9 cellular contexts compared by ENCODE assay signal in genomic region chr10:91590142-91590903, GRCh38. TPM values are rescaled to one million over a fixed set of nuclear protein-coding genes. Genes with fewer than 3 reads are reported as not detected.
DNase-seq lines count a peak whose midpoint lies in the region; ATAC-seq, FAIRE-seq and TF ChIP-seq lines count a peak whose summit lies in the region.
"Had no signal": no experiment of that assay in that cellular context is flagged by ENCODE, and none has a peak within 500 bp of the region (broad histone marks: within the 10 kb centered on the region; RNA-seq: fewer than 3 reads in every experiment).

No MANE protein-coding gene starts in this region.

- TF ChIP-seq CTCF in AG09309 (IDR thresholded peaks at IDR 0.05; ENCODE audit: control insufficient read depth, insufficient read depth, low read depth, low read length, missing control alignments): no peak
- TF ChIP-seq CTCF in fibroblast of the aortic adventitia (IDR thresholded peaks at IDR 0.05; ENCODE audit: insufficient read depth, low read length): no peak
- TF ChIP-seq CTCF in pancreas (IDR thresholded peaks at IDR 0.05): no peak

- FAIRE-seq in pancreas (lab: Jason Lieb, UNC): no peak

- H3K4me3 ChIP-seq in AG09309 (ENCODE audit: control insufficient read depth, low read depth, low read length) (no peak overlapping the region), fibroblast of the aortic adventitia (ENCODE audit: low read depth, low read length) (no peak overlapping the region), pancreas (no peak overlapping the region)
- no peak overlapping the region for H3K4me3 ChIP-seq in CD8-positive, alpha-beta memory T cell (ENCODE audit: low read length)

- POLR2A ChIA-PET in CD8-positive, alpha-beta memory T cell (lab: Charles Lee): no interaction called here

- DNase-seq in AG09309 (ENCODE audit: low read depth) (peak; percentile 64), fibroblast of the aortic adventitia (ENCODE audit: low read depth) (peak; percentile 98), pancreas (peak in 5 of 6 donors; percentile 37 to 75 (median 66)), middle frontal gyrus (ENCODE audit: extremely low spot score, low spot score) (no peak), islet precursor cell (no peak)
- DNase-seq in CD8-positive, alpha-beta memory T cell: no peak
- DNase-seq: activated T-cell treated with anti-CD3 and anti-CD28 coated beads, Interleukin-2, amount 50 U/mL, for 48 hours had no signal

- WGBS in pancreas, 2 donors: 7 to 13% methylated on average over 7 of the region's 7 CpGs

- intact Hi-C loops in pancreas (cut with DNase I): loop anchor here in 1 of 3 donors (5.0 kb wide), 2 partner anchors 33 to 42 kb away; partner anchors contain the start of gene PPP1R3C

- H3K4me1 ChIP-seq in pancreas: peaks cover 56 to 70% (median 69%) of the 10 kb centered on the region in 3 donors
- no peaks in the 10 kb centered on the region for H3K4me1 ChIP-seq in CD8-positive, alpha-beta memory T cell (ENCODE audit: insufficient read depth, low read length)

- H3K27ac Mint-ChIP-seq in CD8-positive, alpha-beta memory T cell: no peak overlapping the region

- H3K27me3 Mint-ChIP-seq in CD8-positive, alpha-beta memory T cell: peaks cover 6 to 53% of the 10 kb centered on the region in 2 donors

- no peaks in the 10 kb centered on the region for H3K9me3 Mint-ChIP-seq in CD8-positive, alpha-beta memory T cell

- CTCF ChIA-PET in CD8-positive, alpha-beta memory T cell (lab: Charles Lee): no interaction called here

- H3K27me3 ChIP-seq in pancreas: no peaks in the 10 kb centered on the region
- H3K27me3 ChIP-seq in CD8-positive, alpha-beta memory T cell (ENCODE audit: insufficient read depth, low read length, poor library complexity, severe bottlenecking): peaks cover 3% of the 10 kb centered on the region

- ATAC-seq in SK-N-SH treated with all-trans-retinoic acid at 6 μM for 48 hours: peak; percentile 58
- ATAC-seq in pancreas: peak; percentile 25 to 42 (median 36)
- no peak for ATAC-seq in GM19351 (IDR thresholded peaks at IDR 0.05; ENCODE audit: unreplicated experiment)

- H3K9me3 ChIP-seq in pancreas: no peaks in the 10 kb centered on the region
- H3K9me3 ChIP-seq in CD8-positive, alpha-beta memory T cell (ENCODE audit: low read length): no peaks in the 10 kb centered on the region

- H3K36me3 ChIP-seq in pancreas: no peaks in the 10 kb centered on the region
- H3K36me3 ChIP-seq in CD8-positive, alpha-beta memory T cell (ENCODE audit: insufficient read depth, low read length): no peaks in the 10 kb centered on the region

- H3K36me3 Mint-ChIP-seq in CD8-positive, alpha-beta memory T cell: no peaks in the 10 kb centered on the region

- no peak overlapping the region for H3K4me3 Mint-ChIP-seq in CD8-positive, alpha-beta memory T cell

- no peaks in the 10 kb centered on the region for H3K4me1 Mint-ChIP-seq in CD8-positive, alpha-beta memory T cell

- H3K27ac ChIP-seq in pancreas: peak overlapping the region; percentile 56 to 88 (median 80)
- H3K27ac ChIP-seq in CD8-positive, alpha-beta memory T cell (ENCODE audit: low read depth, low read length): no peak overlapping the region

TF ChIP-seq in SK-N-SH treated with all-trans-retinoic acid at 6 μM for 48 hours, 23 proteins besides CTCF, POLR2A, EP300 and RAD21:
- TF ChIP-seq ZFP30 (CRISPR knock-in tag; IDR thresholded peaks at IDR 0.05) (no peak), ISL1 (CRISPR knock-in tag; IDR thresholded peaks at IDR 0.05) (0 out of 2 replicates have a peak, but pooled peaks have one; percentile 13)

RNA-seq across cellular contexts. Expression of gene PPP1R3C, which starts 42.5 kb away (rescaled TPM):
- total RNA-seq in fibroblast of the aortic adventitia (ENCODE audit: low replicate concordance) (41.1 and 92.6 TPM in 2 replicates), pancreas (10 to 100 TPM in 5 of 6 donors, 1 to 10 TPM in 1; 7.1 to 27.5 (median 17.3) TPM)
- polyA plus RNA-seq in pancreas: 1 to 10 TPM; 3.8 to 5.8 TPM
- not detected for total RNA-seq in CD8-positive, alpha-beta memory T cell
- polyA plus RNA-seq in CD8-positive, alpha-beta memory T cell: not detected

Comparison
In these comparisons a context has a peak if more than half of its experiments do, and no peak if none do; other contexts are left out.
1. DNase-seq: peak in AG09309 (single experiment), fibroblast of the aortic adventitia (single experiment) and pancreas (5 of 6); none in middle frontal gyrus (single experiment), CD8-positive, alpha-beta memory T cell (0 of 5) and islet precursor cell (single experiment).
2. RNA of gene PPP1R3C, which starts 42.5 kb away (total RNA-seq): 41.1 to 92.6 TPM in fibroblast of the aortic adventitia and 7.1 to 27.5 TPM in pancreas; not detected in CD8-positive, alpha-beta memory T cell; every median in the first group is over 4 times any median in the second.